ENCODE assay signal across 8 cellular contexts in the genomic region with DNA sequence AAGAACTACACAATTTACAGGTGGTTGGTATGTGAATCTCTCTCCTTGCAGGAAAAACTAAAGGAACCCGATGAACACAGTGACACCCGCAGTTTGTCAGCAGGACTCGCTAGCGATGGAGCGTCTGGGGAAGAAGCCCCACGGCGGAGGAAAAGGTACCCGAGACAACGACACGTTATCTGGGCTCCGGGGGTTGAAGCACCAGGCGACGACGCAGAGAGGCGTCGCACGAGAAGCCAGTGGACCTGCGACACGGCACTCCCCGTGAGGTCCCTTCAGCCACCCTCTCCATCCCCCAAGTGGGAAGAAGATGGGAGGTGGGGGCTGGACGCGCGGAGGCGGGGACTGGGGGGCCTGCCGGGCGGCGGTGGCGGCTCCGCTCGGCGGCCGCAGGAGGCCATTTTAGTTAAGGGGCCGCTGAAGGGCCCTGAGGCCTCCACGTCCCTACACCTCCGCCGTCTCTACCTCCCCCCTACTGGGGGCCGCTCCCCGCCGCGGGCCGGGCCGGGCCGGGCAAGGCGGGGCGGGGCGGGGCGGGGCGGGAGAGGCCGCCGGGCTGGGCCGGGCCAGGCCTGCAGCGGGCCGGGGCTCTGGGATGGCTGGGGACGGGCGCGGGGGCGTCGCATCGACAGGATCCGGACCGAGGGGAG. TPM values are rescaled to one million over a fixed set of nuclear protein-coding genes. Genes with fewer than 3 reads are reported as not detected.
A peak's percentile ranks its signal among the peaks of the same experiment; 100 is the strongest.
DNase-seq lines count a peak whose midpoint lies in the region; ATAC-seq and TF ChIP-seq lines count a peak whose summit lies in the region.

No MANE protein-coding gene starts in this region.

- peak overlapping the region; percentile 55 for H3K4me2 ChIP-seq in fibroblast of lung (ENCODE audit: extremely low read depth, insufficient read depth, low read length)

- H3K4me3 ChIP-seq in fibroblast of lung (replicated peaks in 1 of 4; ENCODE audit: control extremely low read depth in 1 of 4, insufficient read depth in 1 of 4, low read depth in 3 of 4, low read length in 4 of 4): peak overlapping the region; percentile 81 to 86 (median 82)

- H3K9ac ChIP-seq in fibroblast of lung (ENCODE audit: insufficient read depth, low read length): peak overlapping the region; percentile 94

- H3K36me3 ChIP-seq in fibroblast of lung (ENCODE audit: control insufficient read depth, insufficient read depth, low read length): no peaks in the 10 kb centered on the region

- peak overlapping the region; percentile 93 for H3K27ac ChIP-seq in fibroblast of lung (ENCODE audit: insufficient read depth, low read length)

- peaks cover 0 to 3% of the 10 kb centered on the region in 2 donors for H3K27me3 Mint-ChIP-seq in natural killer cell (ENCODE audit: low read depth in 2 of 2)
- no peaks in the 10 kb centered on the region for H3K27me3 Mint-ChIP-seq in stimulated activated naive CD8-positive, alpha-beta T cell treated with anti-CD3 and anti-CD28 coated beads, Interleukin-15, amount 100 ng/mL, for 72 hours

- peaks cover 54% of the 10 kb centered on the region for H3K79me2 ChIP-seq in fibroblast of lung (ENCODE audit: control insufficient read depth, insufficient read depth, low read length)

- H3K27ac Mint-ChIP-seq in natural killer cell: peak overlapping the region; percentile 90 to 91
- peak overlapping the region; percentile 95 to 98 for H3K27ac Mint-ChIP-seq in stimulated activated naive CD8-positive, alpha-beta T cell treated with anti-CD3 and anti-CD28 coated beads, Interleukin-15, amount 100 ng/mL, for 72 hours

- no peak for TF ChIP-seq CTCF in fibroblast of lung (conservative IDR thresholded peaks at IDR 0.05 in 1 of 2, IDR thresholded peaks at IDR 0.05 in 1 of 2; ENCODE audit: low read depth in 1 of 2, low read length in 2 of 2)
- no peak for TF ChIP-seq CTCF in natural killer cell (IDR thresholded peaks at IDR 0.05)

- peak; percentile 57 for DNase-seq in NK-92 treated with Interleukin-12 subunit alpha and Interleukin-12 subunit beta, amount 100 ng/mL, for 24 hours (lab: John Stamatoyannopoulos, UW)
- DNase-seq in NK-92 (lab: John Stamatoyannopoulos, UW; ENCODE audit: unreplicated experiment) (no peak), NCI-H510A treated with DMSO at 0.1 percent for 48 hours (lab: John Stamatoyannopoulos, UW) (peak; percentile 66), fibroblast of lung (ENCODE audit: low read depth in 2 of 2) (peak; percentile 33 to 48), natural killer cell (peak; percentile 60)
- DNase-seq in activated T-cell treated with anti-CD3 and anti-CD28 coated beads, Interleukin-2, amount 50 U/mL, for 48 hours: peak; percentile 67 to 73
- DNase-seq in stimulated activated naive CD8-positive, alpha-beta T cell treated with anti-CD3 and anti-CD28 coated beads, Interleukin-15, amount 100 ng/mL, for 72 hours: peak; percentile 56 to 68

- peak overlapping the region; percentile 53 for H2AFZ ChIP-seq in fibroblast of lung (ENCODE audit: low read length)

- H3K4me3 Mint-ChIP-seq in natural killer cell: peak overlapping the region; percentile 91
- peak overlapping the region; percentile 88 to 93 for H3K4me3 Mint-ChIP-seq in stimulated activated naive CD8-positive, alpha-beta T cell treated with anti-CD3 and anti-CD28 coated beads, Interleukin-15, amount 100 ng/mL, for 72 hours

- no peaks in the 10 kb centered on the region for H3K36me3 Mint-ChIP-seq in natural killer cell

- intact Hi-C loops in natural killer cell (cut with micrococcal nuclease): loop anchor here (2.0 to 5.0 kb wide), 2 partner anchors 141 to 201 kb away; a partner anchor contains a TSS

- H4K20me1 ChIP-seq in fibroblast of lung (ENCODE audit: control insufficient read depth, extremely low read depth, insufficient read depth, low read length): peaks cover 2% of the 10 kb centered on the region

- no peaks in the 10 kb centered on the region for H3K9me3 ChIP-seq in fibroblast of lung (ENCODE audit: control insufficient read depth, insufficient read depth, low read depth, low read length)

- no peaks in the 10 kb centered on the region for H3K27me3 ChIP-seq in fibroblast of lung (ENCODE audit: control insufficient read depth, insufficient read depth, low read length)

- ATAC-seq in HG02885 (IDR thresholded peaks at IDR 0.05; ENCODE audit: poor library complexity, unreplicated experiment) (peak; percentile 47), natural killer cell (peak; percentile 45 to 69 (median 45))
- peak; percentile 60 for ATAC-seq in stimulated activated naive CD8-positive, alpha-beta T cell treated with anti-CD3 and anti-CD28 coated beads, Interleukin-15, amount 100 ng/mL, for 72 hours

- H3K4me1 ChIP-seq in fibroblast of lung (ENCODE audit: control insufficient read depth, extremely low read depth, insufficient read depth, low read length): peaks cover 2% of the 10 kb centered on the region

- peaks cover 27 to 32% of the 10 kb centered on the region in 2 donors for H3K4me1 Mint-ChIP-seq in natural killer cell
- peaks cover 21% of the 10 kb centered on the region for H3K4me1 Mint-ChIP-seq in stimulated activated naive CD8-positive, alpha-beta T cell treated with anti-CD3 and anti-CD28 coated beads, Interleukin-15, amount 100 ng/mL, for 72 hours

- H3K9me3 Mint-ChIP-seq in natural killer cell: no peaks in the 10 kb centered on the region
- no peaks in the 10 kb centered on the region for H3K9me3 Mint-ChIP-seq in stimulated activated naive CD8-positive, alpha-beta T cell treated with anti-CD3 and anti-CD28 coated beads, Interleukin-15, amount 100 ng/mL, for 72 hours

RNA-seq across cellular contexts. Expression of a gene that starts 0.9 kb away (rescaled TPM):
- total RNA-seq in fibroblast of lung (78.6 and 113 TPM in 2 replicates), natural killer cell (10 to 100 TPM; 62.7 to 70.8 (median 62.7) TPM)
- polyA plus RNA-seq in fibroblast of lung: 56.8 and 65.4 TPM in 2 replicates
- polyA plus RNA-seq in fibroblast of lung (2012): 42.5 and 47.2 TPM in 2 replicates
- 134 and 153 TPM in 2 replicates for polyA minus RNA-seq in fibroblast of lung (ENCODE audit: low replicate concordance)
